1 cellular context compared by ENCODE assay signal in the genomic region with DNA sequence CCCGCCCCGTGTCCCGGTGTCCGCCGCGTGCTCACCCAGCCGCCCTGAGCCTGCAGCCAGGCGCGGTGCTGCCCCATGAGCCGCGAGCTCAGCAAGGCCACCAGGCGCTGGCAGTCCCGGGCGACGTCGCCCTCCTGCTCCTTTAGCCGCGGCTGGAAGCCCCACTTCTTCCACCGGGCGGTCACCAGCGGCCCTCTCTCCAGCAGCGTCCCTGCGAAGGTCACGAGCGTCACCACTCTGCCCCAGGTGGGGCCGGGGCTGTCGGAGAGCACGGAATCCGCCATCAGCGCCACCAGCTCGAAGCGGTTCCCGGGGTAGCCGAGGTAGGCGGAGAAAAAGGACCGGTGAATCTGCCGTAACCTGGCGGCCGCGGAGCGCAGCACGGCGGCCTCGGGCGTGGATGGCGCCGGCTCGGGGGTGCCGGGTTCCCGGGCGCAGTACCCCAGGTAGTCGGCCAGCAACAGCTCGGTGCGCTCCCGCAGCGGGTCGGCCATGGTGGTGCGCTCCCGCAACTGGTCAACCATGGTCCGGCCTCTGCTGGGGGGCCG.
TF ChIP-seq lines count a peak whose summit lies in the region.

No MANE protein-coding gene starts in this region.

TF ChIP-seq in SK-N-SH, 30 proteins besides CTCF, POLR2A, EP300 and RAD21 (continued from another document):
- TF ChIP-seq USF1 (IDR thresholded peaks at IDR 0.05; ENCODE audit: borderline replicate concordance, low read depth): no peak
- no peak for TF ChIP-seq SMC3 (IDR thresholded peaks at IDR 0.05; ENCODE audit: low read depth, low read length)
- TF ChIP-seq, protein P1, sequence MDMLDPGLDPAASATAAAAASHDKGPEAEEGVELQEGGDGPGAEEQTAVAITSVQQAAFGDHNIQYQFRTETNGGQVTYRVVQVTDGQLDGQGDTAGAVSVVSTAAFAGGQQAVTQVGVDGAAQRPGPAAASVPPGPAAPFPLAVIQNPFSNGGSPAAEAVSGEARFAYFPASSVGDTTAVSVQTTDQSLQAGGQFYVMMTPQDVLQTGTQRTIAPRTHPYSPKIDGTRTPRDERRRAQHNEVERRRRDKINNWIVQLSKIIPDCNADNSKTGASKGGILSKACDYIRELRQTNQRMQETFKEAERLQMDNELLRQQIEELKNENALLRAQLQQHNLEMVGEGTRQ (IDR thresholded peaks at IDR 0.05; ENCODE audit: borderline replicate concordance, low read depth, low read length): no peak
- TF ChIP-seq RFX5 (IDR thresholded peaks at IDR 0.05; ENCODE audit: low read length): no peak
